Comparison of ENCODE assay signal across 9 cellular contexts in genomic region chr16:75111514-75112280, GRCh38. TPM values are rescaled to one million over a fixed set of nuclear protein-coding genes. Genes with fewer than 3 reads are reported as not detected.
DNase-seq lines count a peak whose midpoint lies in the region; ATAC-seq and TF ChIP-seq lines count a peak whose summit lies in the region.
"Had no signal": no experiment of that assay in that cellular context is flagged by ENCODE, and none has a peak within 500 bp of the region (broad histone marks: within the 10 kb centered on the region; RNA-seq: fewer than 3 reads in every experiment).

No MANE protein-coding gene starts in this region.

- peak overlapping the region in 10 of 11 experiments; percentile 30 to 99 (median 96); a peak in 18 of 22 replicates for H3K27ac ChIP-seq in BLaER1 treated with 17β-estradiol and CSF1 and Interleukin-3, amounts not matched to agents 10 nM and 100 nM
- H3K27ac ChIP-seq in GM23338 (ENCODE audit: low read depth) (peak overlapping the region; percentile 50), lung (ENCODE audit: low read depth in 1 of 2, low read length in 1 of 2) (peak overlapping the region; percentile 71 to 72)

- H4K20me1 ChIP-seq in BLaER1 treated with 17β-estradiol and CSF1 and Interleukin-3, amounts not matched to agents 10 nM and 100 nM = peaks cover 0 to 30% (median 14%) of the 10 kb centered on the region in 11 experiments; a peak in 7 of 22 replicates
- no peaks in the 10 kb centered on the region for H4K20me1 ChIP-seq in GM23338 (replicated peaks; ENCODE audit: insufficient read depth)

- H2AFZ ChIP-seq in GM23338 = no peak overlapping the region

- TF ChIP-seq CTCF in GM23338 (conservative IDR thresholded peaks at IDR 0.05; ENCODE audit: low read depth in 2 of 2) (no peak), lung (IDR thresholded peaks at IDR 0.05; ENCODE audit: control extremely low read depth, extremely low read depth) (no peak)
- peak; percentile 26 for TF ChIP-seq CTCF in activated CD8-positive, alpha-beta T cell treated with anti-CD3 and anti-CD28 coated beads for 36 hours (IDR thresholded peaks at IDR 0.05)

- H3K36me3 ChIP-seq in BLaER1 treated with 17β-estradiol and CSF1 and Interleukin-3, amounts not matched to agents 10 nM and 100 nM = peaks cover 0 to 4% (median under 1%) of the 10 kb centered on the region in 11 experiments; a peak in 6 of 22 replicates
- H3K36me3 ChIP-seq in GM23338 (ENCODE audit: insufficient read depth) (no peaks in the 10 kb centered on the region), lung (ENCODE audit: control insufficient read depth in 2 of 2, insufficient read depth in 2 of 2, low read length in 2 of 2) (peaks cover 0 to 7% of the 10 kb centered on the region in 2 donors)

- intact Hi-C loops in activated CD8-positive, alpha-beta T cell treated with anti-CD3 and anti-CD28 coated beads for 36 hours (cut with micrococcal nuclease) = loop anchor here (2.0 to 10.0 kb wide), 2 partner anchors 113 to 297 kb away; partner anchors contain the start of gene ZNRF1

- H3K27me3 Mint-ChIP-seq in GM23338 (ENCODE audit: insufficient read depth, low read depth, poor library complexity) = peaks cover 23% of the 10 kb centered on the region
- H3K27me3 Mint-ChIP-seq in activated CD8-positive, alpha-beta T cell treated with anti-CD3 and anti-CD28 coated beads for 36 hours = peaks cover 10% of the 10 kb centered on the region

- H3K36me3 Mint-ChIP-seq in GM23338 (ENCODE audit: low read depth) = peaks cover 3% of the 10 kb centered on the region; the same call in 2 of the 3 replicates
- H3K36me3 Mint-ChIP-seq in activated CD8-positive, alpha-beta T cell treated with anti-CD3 and anti-CD28 coated beads for 36 hours (ENCODE audit: low read depth) = peaks cover 2% of the 10 kb centered on the region

- no peak overlapping the region for H3K27ac Mint-ChIP-seq in GM23338
- peak overlapping the region; percentile 68 for H3K27ac Mint-ChIP-seq in activated CD8-positive, alpha-beta T cell treated with anti-CD3 and anti-CD28 coated beads for 36 hours

- H3K4me1 Mint-ChIP-seq in GM23338 = peaks cover 52% of the 10 kb centered on the region
- peaks cover 54% of the 10 kb centered on the region for H3K4me1 Mint-ChIP-seq in activated CD8-positive, alpha-beta T cell treated with anti-CD3 and anti-CD28 coated beads for 36 hours (ENCODE audit: low read depth)

- H3K79me2 ChIP-seq in GM23338 (replicated peaks; ENCODE audit: insufficient read depth) = no peaks in the 10 kb centered on the region

- no peak overlapping the region for H3K4me3 Mint-ChIP-seq in GM23338
- H3K4me3 Mint-ChIP-seq in activated CD8-positive, alpha-beta T cell treated with anti-CD3 and anti-CD28 coated beads for 36 hours = no peak overlapping the region

- H3K27me3 ChIP-seq in BLaER1 treated with 17β-estradiol and CSF1 and Interleukin-3, amounts not matched to agents 10 nM and 100 nM = peaks cover 0 to 19% (median 0%) of the 10 kb centered on the region in 11 experiments; a peak in 6 of 22 replicates
- no peaks in the 10 kb centered on the region for H3K27me3 ChIP-seq in GM23338 (ENCODE audit: insufficient read depth)
- no peaks in the 10 kb centered on the region for H3K27me3 ChIP-seq in lung (ENCODE audit: control insufficient read depth, insufficient read depth)

- H3K9me3 ChIP-seq in BLaER1 treated with 17β-estradiol and CSF1 and Interleukin-3, amounts not matched to agents 10 nM and 100 nM (replicated peaks in 1 of 11) = peaks cover 0 to 9% (median 0%) of the 10 kb centered on the region in 11 experiments; a peak in 5 of 22 replicates
- H3K9me3 ChIP-seq in lung (ENCODE audit: control insufficient read depth in 2 of 2, insufficient read depth in 1 of 2, low read length in 1 of 2) = no peaks in the 10 kb centered on the region

- peak overlapping the region in 6 of 10 experiments; percentile 25 to 53 (median 29); a peak in 10 of 20 replicates for H3K4me3 ChIP-seq in BLaER1 treated with 17β-estradiol and CSF1 and Interleukin-3, amounts not matched to agents 10 nM and 100 nM
- H3K4me3 ChIP-seq in GM23338 = no peak overlapping the region
- no peak overlapping the region for H3K4me3 ChIP-seq in lung

- CTCF ChIA-PET in activated CD8-positive, alpha-beta T cell treated with anti-CD3 and anti-CD28 coated beads for 36 hours (lab: Charles Lee) = interaction anchor here (0.7 to 6.5 kb wide), 54 partner anchors 8 to 410 kb away, joined by 3 to 158 read pairs (median 5); partner anchors contain the start of genes WDR59, ZFP1 and ZNRF1

- DNase-seq in GM23338 (ENCODE audit: low spot score) = no peak
- DNase-seq in activated CD8-positive, alpha-beta T cell treated with anti-CD3 and anti-CD28 coated beads for 36 hours = no peak
- DNase-seq in lung (ENCODE audit: low spot score) = no peak
- DNase-seq in medulla oblongata (ENCODE audit: extremely low spot score) = no peak
- DNase-seq in SW480 (ENCODE audit: low spot score) = no peak

- WGBS in lung, 2 donors = 23 to 33% methylated on average over 16 of the region's 16 CpGs

- H3F3A ChIP-seq in GM23338 (replicated peaks; ENCODE audit: low read depth) = peaks cover 14% of the 10 kb centered on the region

- H3K4me2 ChIP-seq in BLaER1 treated with 17β-estradiol and CSF1 and Interleukin-3, amounts not matched to agents 10 nM and 100 nM = peak overlapping the region; percentile 93 to 99 (median 96)
- H3K4me2 ChIP-seq in GM23338 = peak overlapping the region; percentile 70; the same call in 1 of the 2 replicates

- H3K9me3 Mint-ChIP-seq in GM23338 = peaks cover 2% of the 10 kb centered on the region; the same call in 2 of the 3 replicates
- H3K9me3 Mint-ChIP-seq in activated CD8-positive, alpha-beta T cell treated with anti-CD3 and anti-CD28 coated beads for 36 hours = no peaks in the 10 kb centered on the region

- ATAC-seq in GM23338 (peak; percentile 2), lung (ENCODE audit: insufficient read depth, low FRiP score) (no peak), HG02981 (IDR thresholded peaks at IDR 0.05; ENCODE audit: unreplicated experiment) (no peak), HG03025 (IDR thresholded peaks at IDR 0.05; ENCODE audit: low FRiP score, unreplicated experiment) (no peak)
- peak; percentile 12 for ATAC-seq in activated CD8-positive, alpha-beta T cell treated with anti-CD3 and anti-CD28 coated beads for 36 hours

- no peaks in the 10 kb centered on the region for H3K9me2 ChIP-seq in GM23338 (ENCODE audit: insufficient read depth)

- H3K4me1 ChIP-seq in BLaER1 treated with 17β-estradiol and CSF1 and Interleukin-3, amounts not matched to agents 10 nM and 100 nM = peaks cover 68 to 81% (median 76%) of the 10 kb centered on the region in 10 experiments
- H3K4me1 ChIP-seq in GM23338 (ENCODE audit: insufficient read depth) = peaks cover 44% of the 10 kb centered on the region
- peaks cover 0 to 41% of the 10 kb centered on the region in 2 donors for H3K4me1 ChIP-seq in lung (ENCODE audit: control insufficient read depth in 2 of 2, insufficient read depth in 2 of 2, low read length in 2 of 2)

- peak overlapping the region; percentile 42 to 91 (median 85); a peak in 21 of 22 replicates for H3K9ac ChIP-seq in BLaER1 treated with 17β-estradiol and CSF1 and Interleukin-3, amounts not matched to agents 10 nM and 100 nM

- POLR2A ChIA-PET in activated CD8-positive, alpha-beta T cell treated with anti-CD3 and anti-CD28 coated beads for 36 hours (lab: Charles Lee) = interaction anchor here (0.8 to 3.1 kb wide), 9 partner anchors 37 to 299 kb away, joined by 3 to 25 read pairs (median 5); partner anchors contain the start of genes WDR59 and ZNRF1

TF ChIP-seq in GM23338, 12 proteins besides CTCF, POLR2A, EP300 and RAD21:
- TF ChIP-seq EZH2phosphoT487 (IDR thresholded peaks at IDR 0.05; ENCODE audit: unreplicated experiment) = no peak

RNA-seq across cellular contexts. Expression of gene LDHD, which starts 4.9 kb away (rescaled TPM):
- total RNA-seq in GM23338 (2014; rRNA removed; shearing (Covaris generic)) = 7.7 and 10.6 TPM in 2 replicates
- polyA plus RNA-seq in GM23338 (2016; fragmentation: Nextera tagmentation; extraction: Ambion mirVana) = 3.9 and 5.0 TPM in 2 replicates
- not detected for total RNA-seq in activated CD8-positive, alpha-beta T cell treated with anti-CD3 and anti-CD28 coated beads for 36 hours
- 10 to 100 TPM in 1 of 2 donors, 1 to 10 TPM in 1; 7.0 to 17.0 TPM for total RNA-seq in lung
- 1 to 10 TPM; 4.3 to 9.2 TPM for polyA plus RNA-seq in lung
- total RNA-seq: HT1080 had no signal

RNA-seq across cellular contexts. Expression of gene ZFP1, which starts 36.6 kb away (rescaled TPM):
- 12.5 and 13.4 TPM in 2 replicates for total RNA-seq in GM23338 (2014; rRNA removed; shearing (Covaris generic))
- 4.1 and 4.8 TPM in 2 replicates for polyA plus RNA-seq in GM23338 (2016; fragmentation: Nextera tagmentation; extraction: Ambion mirVana)
- 10 to 100 TPM; 19.8 to 23.9 TPM for total RNA-seq in activated CD8-positive, alpha-beta T cell treated with anti-CD3 and anti-CD28 coated beads for 36 hours
- total RNA-seq in lung = 10 to 100 TPM in 1 of 2 donors, 1 to 10 TPM in 1; 8.7 to 18.4 TPM
- polyA plus RNA-seq in lung = 1 to 10 TPM; 3.3 to 3.5 TPM

Comparison
In these comparisons a context has a peak if more than half of its experiments do, and no peak if none do; other contexts are left out.
1. H3K4me3 ChIP-seq: peak in BLaER1 treated with 17β-estradiol and CSF1 and Interleukin-3, amounts not matched to agents 10 nM and 100 nM (6 of 10); none in GM23338 (single experiment) and lung (single experiment).
2. ATAC-seq: peak in GM23338 (single experiment) and activated CD8-positive, alpha-beta T cell treated with anti-CD3 and anti-CD28 coated beads for 36 hours (single experiment); none in lung (single experiment), HG02981 (single experiment) and HG03025 (single experiment).
3. Peak in every context shown above with its lines, with median percentiles within 50 percentile points of each other: H3K27ac ChIP-seq.